ENCODE assay signal across 8 cellular contexts in genomic region chr2:25376750-25377621, GRCh38. TPM values are rescaled to one million over a fixed set of nuclear protein-coding genes. Genes with fewer than 3 reads are reported as not detected.
A peak's percentile ranks its signal among the peaks of the same experiment; 100 is the strongest.
DNase-seq lines count a peak whose midpoint lies in the region; ATAC-seq and TF ChIP-seq lines count a peak whose summit lies in the region.

No MANE protein-coding gene starts in this region.

- no peaks in the 10 kb centered on the region for H3K27me3 Mint-ChIP-seq in activated CD4-positive, alpha-beta T cell treated with anti-CD3 and anti-CD28 coated beads, Interleukin-2, amount 10 ng/mL, durations not matched to agents 24 days and 14 days

- no peaks in the 10 kb centered on the region for H3K36me3 ChIP-seq in left lung

- H3K4me1 Mint-ChIP-seq in activated CD4-positive, alpha-beta T cell treated with anti-CD3 and anti-CD28 coated beads, Interleukin-2, amount 10 ng/mL, durations not matched to agents 24 days and 14 days: peaks cover 30% of the 10 kb centered on the region

- peak overlapping the region; percentile 76 for H3K4me3 Mint-ChIP-seq in activated CD4-positive, alpha-beta T cell treated with anti-CD3 and anti-CD28 coated beads, Interleukin-2, amount 10 ng/mL, durations not matched to agents 24 days and 14 days

- peak; percentile 92 for DNase-seq in CD1c-positive myeloid dendritic cell (ENCODE audit: extremely low spot score)
- DNase-seq in NCI-H524 treated with DMSO at 0.1 percent for 48 hours (lab: John Stamatoyannopoulos, UW): peak; percentile 40
- peak; percentile 98 for DNase-seq in activated CD4-positive, alpha-beta T cell treated with anti-CD3 and anti-CD28 coated beads, Interleukin-2, amount 10 ng/mL, durations not matched to agents 24 days and 14 days
- peak; percentile 14 for DNase-seq in cortex of kidney (lab: John Stamatoyannopoulos, UW)
- peak; percentile 88 to 97 for DNase-seq in left lung
- DNase-seq in stimulated activated CD4-positive, alpha-beta T cell treated with anti-CD3 and anti-CD28 coated beads, Interleukin-4, amount 100 ng/mL, for 1 hour: peak; percentile 91

- H3K4me3 ChIP-seq in left lung: peak overlapping the region in 1 of 2 donors; percentile 4

- peak overlapping the region in 1 of 2 donors; percentile 1 for H3K27ac ChIP-seq in left lung

- peaks cover 8 to 17% of the 10 kb centered on the region in 2 donors for H3K4me1 ChIP-seq in left lung

- no peaks in the 10 kb centered on the region for H3K9me3 ChIP-seq in left lung

- peak overlapping the region; percentile 93 for H3K27ac Mint-ChIP-seq in activated CD4-positive, alpha-beta T cell treated with anti-CD3 and anti-CD28 coated beads, Interleukin-2, amount 10 ng/mL, durations not matched to agents 24 days and 14 days

- H3K27me3 ChIP-seq in left lung: no peaks in the 10 kb centered on the region

- no peaks in the 10 kb centered on the region for H3K9me3 Mint-ChIP-seq in activated CD4-positive, alpha-beta T cell treated with anti-CD3 and anti-CD28 coated beads, Interleukin-2, amount 10 ng/mL, durations not matched to agents 24 days and 14 days

- peak; percentile 97 for ATAC-seq in GM19372 (IDR thresholded peaks at IDR 0.05; ENCODE audit: low read depth, unreplicated experiment)
- ATAC-seq in HG03520 (IDR thresholded peaks at IDR 0.05; ENCODE audit: unreplicated experiment): peak; percentile 93
- ATAC-seq in left lung: peak; percentile 98

- TF ChIP-seq CTCF in left lung (IDR thresholded peaks at IDR 0.05): peak; percentile 97 to 99

- intact Hi-C loops in activated CD4-positive, alpha-beta T cell treated with anti-CD3 and anti-CD28 coated beads, Interleukin-2, amount 10 ng/mL, durations not matched to agents 24 days and 14 days (cut with micrococcal nuclease): loop anchor here (1.0 to 2.0 kb wide), 6 partner anchors 15 to 184 kb away; no protein-coding TSS in a partner anchor
- intact Hi-C loops in left lung (cut with DNase I): no loop called here

- no peaks in the 10 kb centered on the region for H3K36me3 Mint-ChIP-seq in activated CD4-positive, alpha-beta T cell treated with anti-CD3 and anti-CD28 coated beads, Interleukin-2, amount 10 ng/mL, durations not matched to agents 24 days and 14 days (ENCODE audit: low read depth)

RNA-seq across cellular contexts. Expression of gene DNMT3A, which starts 35.3 kb away (rescaled TPM):
- total RNA-seq in activated CD4-positive, alpha-beta T cell treated with anti-CD3 and anti-CD28 coated beads, Interleukin-2, amount 10 ng/mL, durations not matched to agents 24 days and 14 days: 97.4 and 102 TPM in 2 replicates
- 10 to 100 TPM; 37.5 to 38.7 TPM for total RNA-seq in left lung

Comparison
In these comparisons a context has a peak if more than half of its experiments do, and no peak if none do; other contexts are left out.
1. DNase-seq: peak in every context shown above with its lines; median percentile 98 in activated CD4-positive, alpha-beta T cell treated with anti-CD3 and anti-CD28 coated beads, Interleukin-2, amount 10 ng/mL, durations not matched to agents 24 days and 14 days; 92 in left lung; 92 in CD1c-positive myeloid dendritic cell; 91 in stimulated activated CD4-positive, alpha-beta T cell treated with anti-CD3 and anti-CD28 coated beads, Interleukin-4, amount 100 ng/mL, for 1 hour; 40 in NCI-H524 treated with DMSO at 0.1 percent for 48 hours; 14 in cortex of kidney.